Comparison of ENCODE assay signal across 18 cellular contexts in the genomic region with DNA sequence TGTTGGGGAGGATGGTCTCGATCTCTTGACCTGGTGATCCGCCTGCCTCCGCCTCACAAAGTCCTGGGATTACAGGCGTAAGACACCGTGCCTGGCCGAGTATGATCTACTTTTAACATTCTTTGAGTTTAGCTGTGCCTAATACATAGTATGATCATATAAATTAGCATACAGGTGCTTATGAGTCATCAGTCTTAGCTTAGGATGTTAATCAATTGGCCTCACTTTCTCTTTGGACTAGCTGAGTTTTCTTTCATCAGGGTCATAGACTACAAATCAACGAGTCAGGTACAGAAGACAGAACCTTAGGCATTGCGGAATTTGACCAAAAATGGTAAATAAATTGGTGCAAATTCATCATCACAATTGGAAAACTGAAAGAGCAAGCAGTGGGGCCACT. TPM values are rescaled to one million over a fixed set of nuclear protein-coding genes. Genes with fewer than 3 reads are reported as not detected.
"Had no signal": no experiment of that assay in that cellular context is flagged by ENCODE, and none has a peak within 500 bp of the region (broad histone marks: within the 10 kb centered on the region; RNA-seq: fewer than 3 reads in every experiment).

No MANE protein-coding gene starts in this region.

- H3K27me3 ChIP-seq: cardiac muscle cell, thyroid gland had no signal

- FAIRE-seq: astrocyte, endometrium, urothelium cell line had no signal

- H3K27ac ChIP-seq: cardiac muscle cell, thyroid gland had no signal

- H3K4me1 Mint-ChIP-seq: activated naive CD8-positive, alpha-beta T cell treated with anti-CD3 and anti-CD28 coated beads, Interleukin-2, amount 50 U/mL, for 24 hours; activated T-helper 17 cell treated with anti-CD3 and anti-CD28 coated beads, Interleukin-2, amount 50 U/mL, for 72 hours; stimulated activated memory B cell treated with anti-CD40 and anti-IgM and Interleukin-4, amounts not matched to agents 10 μg/mL and 1 μg/mL and 100 μg/mL, for 72 hours had no signal

- H3K4me3 ChIP-seq: cardiac muscle cell, thyroid gland had no signal

- H3K36me3 ChIP-seq: cardiac muscle cell, thyroid gland had no signal

- H3K9me3 ChIP-seq: thyroid gland had no signal

- H3K27ac Mint-ChIP-seq: activated naive CD4-positive, alpha-beta T cell treated with anti-CD3 and anti-CD28 coated beads for 36 hours; activated naive CD8-positive, alpha-beta T cell treated with anti-CD3 and anti-CD28 coated beads, Interleukin-2, amount 50 U/mL, for 24 hours; activated T-helper 17 cell treated with anti-CD3 and anti-CD28 coated beads, Interleukin-2, amount 50 U/mL, for 72 hours; stimulated activated memory B cell treated with anti-CD40 and anti-IgM and Interleukin-4, amounts not matched to agents 10 μg/mL and 1 μg/mL and 100 μg/mL, for 72 hours; T-helper 2 cell treated with Interferon-gamma antibody and Interleukin-4, amounts not matched to agents 5 μg/mL and 100 μg/mL, for 36 hours had no signal

- ATAC-seq: activated naive CD8-positive, alpha-beta T cell treated with anti-CD3 and anti-CD28 coated beads, Interleukin-2, amount 50 U/mL, for 24 hours; activated T-helper 17 cell treated with anti-CD3 and anti-CD28 coated beads, Interleukin-2, amount 50 U/mL, for 72 hours; esophagus mucosa; left lobe of liver; stimulated activated memory B cell treated with anti-CD40 and anti-IgM and Interleukin-4, amounts not matched to agents 10 μg/mL and 1 μg/mL and 100 μg/mL, for 72 hours had no signal

- DNase-seq: activated CD4-positive, alpha-beta T cell treated with anti-CD3 and anti-CD28 coated beads, Interleukin-2, amount 50 U/mL, for 1 hour; activated naive CD4-positive, alpha-beta T cell treated with anti-CD3 and anti-CD28 coated beads for 36 hours; activated naive CD8-positive, alpha-beta T cell treated with anti-CD3 and anti-CD28 coated beads, Interleukin-2, amount 50 U/mL, for 24 hours; activated T-cell treated with anti-CD3 and anti-CD28 coated beads for 4 hours; islet precursor cell; mammary epithelial cell; retina; stimulated activated CD4-positive, alpha-beta T cell treated with anti-CD3 and anti-CD28 coated beads, Interleukin-2, amount 100 ng/mL, for 48 hours; thyroid gland had no signal

- H3K36me3 Mint-ChIP-seq: stimulated activated memory B cell treated with anti-CD40 and anti-IgM and Interleukin-4, amounts not matched to agents 10 μg/mL and 1 μg/mL and 100 μg/mL, for 72 hours had no signal

- H3K4me3 Mint-ChIP-seq: activated naive CD4-positive, alpha-beta T cell treated with anti-CD3 and anti-CD28 coated beads for 36 hours; activated naive CD8-positive, alpha-beta T cell treated with anti-CD3 and anti-CD28 coated beads, Interleukin-2, amount 50 U/mL, for 24 hours; activated T-helper 17 cell treated with anti-CD3 and anti-CD28 coated beads, Interleukin-2, amount 50 U/mL, for 72 hours; stimulated activated memory B cell treated with anti-CD40 and anti-IgM and Interleukin-4, amounts not matched to agents 10 μg/mL and 1 μg/mL and 100 μg/mL, for 72 hours; T-helper 2 cell treated with Interferon-gamma antibody and Interleukin-4, amounts not matched to agents 5 μg/mL and 100 μg/mL, for 36 hours had no signal

- H3K9me3 Mint-ChIP-seq: activated naive CD4-positive, alpha-beta T cell treated with anti-CD3 and anti-CD28 coated beads for 36 hours; activated naive CD8-positive, alpha-beta T cell treated with anti-CD3 and anti-CD28 coated beads, Interleukin-2, amount 50 U/mL, for 24 hours; activated T-helper 17 cell treated with anti-CD3 and anti-CD28 coated beads, Interleukin-2, amount 50 U/mL, for 72 hours; stimulated activated memory B cell treated with anti-CD40 and anti-IgM and Interleukin-4, amounts not matched to agents 10 μg/mL and 1 μg/mL and 100 μg/mL, for 72 hours; T-helper 2 cell treated with Interferon-gamma antibody and Interleukin-4, amounts not matched to agents 5 μg/mL and 100 μg/mL, for 36 hours had no signal

- H3K27me3 Mint-ChIP-seq: stimulated activated memory B cell treated with anti-CD40 and anti-IgM and Interleukin-4, amounts not matched to agents 10 μg/mL and 1 μg/mL and 100 μg/mL, for 72 hours had no signal

RNA-seq across cellular contexts. Expression of a gene that starts 2.2 kb away (rescaled TPM):
- total RNA-seq: activated naive CD4-positive, alpha-beta T cell treated with anti-CD3 and anti-CD28 coated beads for 36 hours; activated T-helper 17 cell treated with anti-CD3 and anti-CD28 coated beads, Interleukin-2, amount 50 U/mL, for 72 hours had no signal
